22 cellular contexts compared by ENCODE assay signal in the genomic region with DNA sequence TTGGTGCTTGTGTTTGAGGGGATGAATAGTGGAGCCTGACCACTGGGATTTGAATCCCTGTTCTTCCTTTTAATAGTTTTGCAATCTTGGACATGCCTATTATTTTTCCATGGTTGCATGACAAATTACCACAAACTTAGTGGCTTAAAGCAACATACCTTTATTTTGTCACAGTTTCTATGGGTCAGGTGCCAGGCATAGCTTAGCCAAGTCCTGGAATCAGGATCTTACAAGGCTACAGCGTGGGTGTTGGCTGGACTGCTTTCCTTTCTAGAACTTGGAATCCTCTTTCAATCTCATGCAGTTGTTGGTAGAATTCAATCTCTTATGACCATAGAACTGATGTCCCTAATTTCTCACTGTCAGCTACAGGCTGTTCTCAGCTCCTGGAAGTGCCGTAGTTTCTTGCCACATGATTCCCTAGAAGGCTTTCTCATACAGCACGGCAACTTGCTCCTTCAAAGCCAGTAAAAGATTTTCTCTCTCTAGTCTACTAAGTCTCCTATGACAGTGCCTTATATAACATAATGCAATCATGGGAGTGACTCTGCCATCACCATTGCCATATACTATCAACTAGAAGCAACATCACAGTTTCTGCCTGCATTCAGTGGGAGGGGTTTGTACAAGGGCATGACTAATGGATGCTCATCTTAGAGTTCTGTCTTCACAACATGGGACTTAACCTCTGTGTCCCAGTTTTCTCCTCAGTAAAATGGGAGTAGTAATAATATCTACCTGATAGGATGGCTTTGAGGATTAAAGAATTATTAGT.
DNase-seq lines count a peak whose midpoint lies in the region; ATAC-seq and TF ChIP-seq lines count a peak whose summit lies in the region.
"Had no signal": no experiment of that assay in that cellular context is flagged by ENCODE, and none has a peak within 500 bp of the region (broad histone marks: within the 10 kb centered on the region; RNA-seq: fewer than 3 reads in every experiment).

No MANE protein-coding gene starts in this region.

- H3K36me3 ChIP-seq in SJCRH30 (no peaks in the 10 kb centered on the region), gastrocnemius medialis (no peaks in the 10 kb centered on the region)
- no peaks in the 10 kb centered on the region for H3K36me3 ChIP-seq in naive thymus-derived CD4-positive, alpha-beta T cell (ENCODE audit: control insufficient read depth in 2 of 3, insufficient read depth in 3 of 3, low read length in 3 of 3)
- H3K36me3 ChIP-seq: MG63 had no signal

- peaks cover 40% of the 10 kb centered on the region for H3K4me1 ChIP-seq in SJCRH30
- H3K4me1 ChIP-seq in foreskin keratinocyte: no peaks in the 10 kb centered on the region
- H3K4me1 ChIP-seq in gastrocnemius medialis: no peaks in the 10 kb centered on the region
- H3K4me1 ChIP-seq in naive thymus-derived CD4-positive, alpha-beta T cell (ENCODE audit: control insufficient read depth in 2 of 2, insufficient read depth in 2 of 2, low read length in 2 of 2): no peaks in the 10 kb centered on the region
- H3K4me1 ChIP-seq: A549 had no signal

- intact Hi-C loops in MCF 10A (cut with micrococcal nuclease) (no loop called here), gastrocnemius medialis (cut with DNase I; ENCODE audit: low total_unique reads) (no loop called here)
- intact Hi-C loops in naive thymus-derived CD4-positive, alpha-beta T cell (cut with micrococcal nuclease): no loop called here

- H3K9me3 ChIP-seq in SJCRH30 (replicated peaks) (no peaks in the 10 kb centered on the region), gastrocnemius medialis (no peaks in the 10 kb centered on the region)
- H3K9me3 ChIP-seq in naive thymus-derived CD4-positive, alpha-beta T cell (ENCODE audit: control insufficient read depth in 2 of 3, low read length in 3 of 3): no peaks in the 10 kb centered on the region
- H3K9me3 ChIP-seq: A549, MG63 had no signal

- peaks cover 15% of the 10 kb centered on the region for H3K4me1 Mint-ChIP-seq in MCF 10A (ENCODE audit: insufficient read depth, unreplicated experiment)
- H3K4me1 Mint-ChIP-seq in naive thymus-derived CD4-positive, alpha-beta T cell: no peaks in the 10 kb centered on the region
- H3K4me1 Mint-ChIP-seq in activated T-helper 17 cell treated with anti-CD3 and anti-CD28 coated beads, Interleukin-2, amount 50 U/mL, for 72 hours: no peaks in the 10 kb centered on the region
- H3K4me1 Mint-ChIP-seq: CD4-positive, CD25-positive, alpha-beta regulatory T cell; H9 had no signal

- no peaks in the 10 kb centered on the region for H3K27me3 ChIP-seq in SJCRH30
- H3K27me3 ChIP-seq in foreskin keratinocyte: no peaks in the 10 kb centered on the region
- H3K27me3 ChIP-seq in gastrocnemius medialis: no peaks in the 10 kb centered on the region
- no peaks in the 10 kb centered on the region for H3K27me3 ChIP-seq in naive thymus-derived CD4-positive, alpha-beta T cell (ENCODE audit: control insufficient read depth in 2 of 2, insufficient read depth in 2 of 2, low read length in 2 of 2)
- H3K27me3 ChIP-seq: MG63 had no signal

- in situ Hi-C loops in gastrocnemius medialis (cut with MboI; ENCODE audit: low sequenced_read_pairs in 4 of 4): loop anchor here in 1 of 4 donors (10.0 kb wide), 1 partner anchor 566 kb away; no protein-coding TSS in a partner anchor

- no peak overlapping the region for H3K27ac Mint-ChIP-seq in MCF 10A (ENCODE audit: low read depth, unreplicated experiment)
- H3K27ac Mint-ChIP-seq in naive thymus-derived CD4-positive, alpha-beta T cell: no peak overlapping the region
- H3K27ac Mint-ChIP-seq in activated T-helper 17 cell treated with anti-CD3 and anti-CD28 coated beads, Interleukin-2, amount 50 U/mL, for 72 hours: no peak overlapping the region
- H3K27ac Mint-ChIP-seq: CD4-positive, CD25-positive, alpha-beta regulatory T cell; H9; HFFc6 had no signal

- BruUV-seq in MCF 10A (replicated peaks; lab: Mats Ljungman, UMichigan): no TSS peak

- DNase-seq in SJCRH30: peak; percentile 83 to 93
- DNase-seq in MCF 10A (ENCODE audit: unreplicated experiment): peak; percentile 24
- no peak for DNase-seq in foreskin keratinocyte
- peak in 1 of 2 donors; percentile 18 for DNase-seq in gastrocnemius medialis
- DNase-seq in activated CD4-positive, alpha-beta T cell treated with anti-CD3 and anti-CD28 coated beads, Interleukin-2, amount 50 U/mL, for 1 hour: no peak
- no peak for DNase-seq in naive thymus-derived CD4-positive, alpha-beta T cell
- DNase-seq in NCI-H1694 treated with DMSO at 0.1 percent for 48 hours (lab: John Stamatoyannopoulos, UW): no peak
- DNase-seq: CD4-positive, CD25-positive, alpha-beta regulatory T cell; COR-L47; DMS79; H9; HFFc6; Karpas-422; MG63; NCI-H1092; NCI-H1436; NCI-H1930; NCI-H510A; NCI-H748 treated with DMSO at 0.1 percent for 48 hours; NK-92 treated with Interleukin-12 subunit alpha and Interleukin-12 subunit beta, amount 100 ng/mL, for 24 hours had no signal

- peak overlapping the region; percentile 25 for H3K4me3 ChIP-seq in SJCRH30
- no peak overlapping the region for H3K4me3 ChIP-seq in gastrocnemius medialis
- no peak overlapping the region for H3K4me3 ChIP-seq in naive thymus-derived CD4-positive, alpha-beta T cell (ENCODE audit: low read length)
- H3K4me3 ChIP-seq: A549, MG63 had no signal

- peaks cover 4% of the 10 kb centered on the region for H3K9me3 Mint-ChIP-seq in MCF 10A (ENCODE audit: unreplicated experiment)
- peaks cover 0 to 10% (median 0%) of the 10 kb centered on the region in 11 donors for H3K9me3 Mint-ChIP-seq in naive thymus-derived CD4-positive, alpha-beta T cell
- H3K9me3 Mint-ChIP-seq in activated T-helper 17 cell treated with anti-CD3 and anti-CD28 coated beads, Interleukin-2, amount 50 U/mL, for 72 hours: peaks cover 6% of the 10 kb centered on the region
- H3K9me3 Mint-ChIP-seq: H9, HFFc6 had no signal

- peak overlapping the region; percentile 97 for H3K27ac ChIP-seq in SJCRH30
- no peak overlapping the region for H3K27ac ChIP-seq in foreskin keratinocyte
- H3K27ac ChIP-seq in gastrocnemius medialis: no peak overlapping the region
- no peak overlapping the region for H3K27ac ChIP-seq in naive thymus-derived CD4-positive, alpha-beta T cell (ENCODE audit: low read depth, low read length)
- H3K27ac ChIP-seq: A549 had no signal

- TF ChIP-seq CTCF in MCF 10A (IDR thresholded peaks at IDR 0.05; ENCODE audit: unreplicated experiment) (no peak), foreskin keratinocyte (conservative IDR thresholded peaks at IDR 0.05) (no peak), gastrocnemius medialis (IDR thresholded peaks at IDR 0.05 in 4 of 5, conservative IDR thresholded peaks at IDR 0.05 in 1 of 5) (no peak)

- no peak for TF ChIP-seq POLR2A in gastrocnemius medialis (IDR thresholded peaks at IDR 0.05)

- no peak overlapping the region for H3K4me3 Mint-ChIP-seq in MCF 10A (ENCODE audit: unreplicated experiment)
- no peak overlapping the region for H3K4me3 Mint-ChIP-seq in naive thymus-derived CD4-positive, alpha-beta T cell
- H3K4me3 Mint-ChIP-seq in activated T-helper 17 cell treated with anti-CD3 and anti-CD28 coated beads, Interleukin-2, amount 50 U/mL, for 72 hours: no peak overlapping the region
- H3K4me3 Mint-ChIP-seq: CD4-positive, CD25-positive, alpha-beta regulatory T cell; H9; HFFc6 had no signal

- ATAC-seq in foreskin keratinocyte (peak; percentile 73), gastrocnemius medialis (peak; percentile 50 to 55)
- ATAC-seq in naive thymus-derived CD4-positive, alpha-beta T cell: no peak
- ATAC-seq in activated T-helper 17 cell treated with anti-CD3 and anti-CD28 coated beads, Interleukin-2, amount 50 U/mL, for 72 hours (replicated peaks): no peak
- ATAC-seq: A549 had no signal

- no peaks in the 10 kb centered on the region for H3K36me3 Mint-ChIP-seq in MCF 10A (ENCODE audit: insufficient read depth, unreplicated experiment)
- H3K36me3 Mint-ChIP-seq in naive thymus-derived CD4-positive, alpha-beta T cell: no peaks in the 10 kb centered on the region
- H3K36me3 Mint-ChIP-seq in activated T-helper 17 cell treated with anti-CD3 and anti-CD28 coated beads, Interleukin-2, amount 50 U/mL, for 72 hours (ENCODE audit: low read depth): no peaks in the 10 kb centered on the region
- H3K36me3 Mint-ChIP-seq: CD4-positive, CD25-positive, alpha-beta regulatory T cell had no signal

- H3K27me3 Mint-ChIP-seq in MCF 10A (ENCODE audit: insufficient read depth, unreplicated experiment): no peaks in the 10 kb centered on the region
- H3K27me3 Mint-ChIP-seq in naive thymus-derived CD4-positive, alpha-beta T cell: peaks cover 0 to 10% (median 5%) of the 10 kb centered on the region in 5 donors
- no peaks in the 10 kb centered on the region for H3K27me3 Mint-ChIP-seq in activated T-helper 17 cell treated with anti-CD3 and anti-CD28 coated beads, Interleukin-2, amount 50 U/mL, for 72 hours
- H3K27me3 Mint-ChIP-seq: CD4-positive, CD25-positive, alpha-beta regulatory T cell had no signal

- POLR2A ChIA-PET in MCF 10A (lab: Yijun Ruan, JAX): interaction anchor here (0.6 kb wide), 1 partner anchor 439 kb away, joined by 4 read pairs; no protein-coding TSS in a partner anchor
- POLR2A ChIA-PET in naive thymus-derived CD4-positive, alpha-beta T cell (lab: Charles Lee): no interaction called here

- CTCF ChIA-PET in MCF 10A (lab: Yijun Ruan, JAX): interaction anchor here (0.7 to 1.8 kb wide), 3 partner anchors 13 to 578 kb away, joined by 3 to 6 read pairs (median 4); no protein-coding TSS in a partner anchor
- CTCF ChIA-PET in naive thymus-derived CD4-positive, alpha-beta T cell (lab: Charles Lee): no interaction called here

Comparison
In these comparisons a context has a peak if more than half of its experiments do, and no peak if none do; other contexts are left out.
1. DNase-seq: peak in SJCRH30 (2 of 2) and MCF 10A (single experiment); none in foreskin keratinocyte (0 of 2), activated CD4-positive, alpha-beta T cell treated with anti-CD3 and anti-CD28 coated beads, Interleukin-2, amount 50 U/mL, for 1 hour (single experiment), naive thymus-derived CD4-positive, alpha-beta T cell (0 of 9) and NCI-H1694 treated with DMSO at 0.1 percent for 48 hours (single experiment).
2. ATAC-seq: peak in foreskin keratinocyte (single experiment) and gastrocnemius medialis (2 of 2); none in naive thymus-derived CD4-positive, alpha-beta T cell (single experiment) and activated T-helper 17 cell treated with anti-CD3 and anti-CD28 coated beads, Interleukin-2, amount 50 U/mL, for 72 hours (single experiment).